8 cellular contexts compared by ENCODE assay signal in genomic region chr3:115783938-115784738, GRCh38.
DNase-seq lines count a peak whose midpoint lies in the region; ATAC-seq and TF ChIP-seq lines count a peak whose summit lies in the region.

No MANE protein-coding gene starts in this region.

- BruUV-seq in Calu3 (replicated peaks; lab: Mats Ljungman, UMichigan) = no TSS peak

- H3K27me3 Mint-ChIP-seq in Calu3 (ENCODE audit: unreplicated experiment) (no peaks in the 10 kb centered on the region), endothelial cell (ENCODE audit: unreplicated experiment) (peaks cover 4% of the 10 kb centered on the region), mesothelial cell of epicardium (ENCODE audit: low read depth) (no peaks in the 10 kb centered on the region)

- H3K36me3 ChIP-seq in HUES6 (ENCODE audit: control insufficient read depth, insufficient read depth, low read length) = no peaks in the 10 kb centered on the region

- H3K9me3 ChIP-seq in HUES6 (ENCODE audit: control insufficient read depth, insufficient read depth, low read depth, low read length) = peaks cover 3% of the 10 kb centered on the region; the same call in 1 of the 2 replicates

- intact Hi-C loops in Calu3 (cut with micrococcal nuclease; ENCODE audit: unreplicated experiment) = loop anchor here (2.0 to 10.0 kb wide), 3 partner anchors 31 to 567 kb away; no protein-coding TSS in a partner anchor

- peak overlapping the region; percentile 68 for H3K9ac ChIP-seq in HUES6 (ENCODE audit: low read length)

- H3K4me3 ChIP-seq in HUES6 (ENCODE audit: low read depth, low read length) = peak overlapping the region; percentile 80

- H3K4me3 Mint-ChIP-seq in Calu3 (ENCODE audit: low read depth, unreplicated experiment) = peak overlapping the region; percentile 86
- peak overlapping the region; percentile 90 for H3K4me3 Mint-ChIP-seq in endothelial cell (ENCODE audit: unreplicated experiment)
- H3K4me3 Mint-ChIP-seq in mesothelial cell of epicardium = peak overlapping the region; percentile 85

- DNase-seq in Calu3 = peak; percentile 97
- peak; percentile 87 for DNase-seq in NOMO-1 treated with dmso at 0.1 percent for 144 hours (lab: John Stamatoyannopoulos, UW; ENCODE audit: unreplicated experiment)
- peak; percentile 92 for DNase-seq in activated CD8-positive, alpha-beta memory T cell treated with anti-CD3 and anti-CD28 coated beads, Interleukin-2, amount 50 U/mL, for 1 hour (ENCODE audit: extremely low read depth)
- DNase-seq in endothelial cell (ENCODE audit: low spot score) = peak; percentile 95
- peak; percentile 82 to 94 for DNase-seq in mesothelial cell of epicardium (ENCODE audit: low spot score in 2 of 2, unreplicated experiment in 2 of 2)
- peak; percentile 87 for DNase-seq in stimulated activated CD8-positive, alpha-beta memory T cell treated with anti-CD3 and anti-CD28 coated beads, Interleukin-15, amount 100 ng/mL, for 4 hours (ENCODE audit: low read depth in 2 of 2)

- CTCF ChIA-PET in Calu3 (lab: Charles Lee) = interaction anchor here (0.6 to 1.9 kb wide), 9 partner anchors 9 to 566 kb away, joined by 3 to 14 read pairs (median 3); no protein-coding TSS in a partner anchor

- no peaks in the 10 kb centered on the region for H3K9me3 Mint-ChIP-seq in Calu3 (ENCODE audit: low read depth, unreplicated experiment)
- H3K9me3 Mint-ChIP-seq in endothelial cell (ENCODE audit: unreplicated experiment) = no peaks in the 10 kb centered on the region
- no peaks in the 10 kb centered on the region for H3K9me3 Mint-ChIP-seq in mesothelial cell of epicardium

- H3K4me1 ChIP-seq in HUES6 (ENCODE audit: control insufficient read depth, insufficient read depth, low read length) = peaks cover 15% of the 10 kb centered on the region

- no peaks in the 10 kb centered on the region for H3K27me3 ChIP-seq in HUES6 (ENCODE audit: control insufficient read depth, insufficient read depth, low read length)

- ATAC-seq in GM21515 (IDR thresholded peaks at IDR 0.05; ENCODE audit: unreplicated experiment) = peak; percentile 91

- peaks cover 22% of the 10 kb centered on the region for H3K36me3 Mint-ChIP-seq in Calu3 (ENCODE audit: insufficient read depth, unreplicated experiment)
- no peaks in the 10 kb centered on the region for H3K36me3 Mint-ChIP-seq in endothelial cell (ENCODE audit: low read depth, unreplicated experiment)
- no peaks in the 10 kb centered on the region for H3K36me3 Mint-ChIP-seq in mesothelial cell of epicardium

- H3K27ac ChIP-seq in HUES6 (ENCODE audit: low read depth, low read length) = peak overlapping the region; percentile 29; the same call in 1 of the 2 replicates

- TF ChIP-seq CTCF in Calu3 (IDR thresholded peaks at IDR 0.05; ENCODE audit: unreplicated experiment) (peak; percentile 93), endothelial cell (IDR thresholded peaks at IDR 0.05; ENCODE audit: unreplicated experiment) (peak; percentile 96), mesothelial cell of epicardium (IDR thresholded peaks at IDR 0.05; ENCODE audit: unreplicated experiment) (peak; percentile 98)

- peak overlapping the region; percentile 79 for H3K27ac Mint-ChIP-seq in Calu3 (ENCODE audit: unreplicated experiment)
- H3K27ac Mint-ChIP-seq in endothelial cell (ENCODE audit: unreplicated experiment) = peak overlapping the region; percentile 78
- H3K27ac Mint-ChIP-seq in mesothelial cell of epicardium = peak overlapping the region; percentile 97

- peaks cover 38% of the 10 kb centered on the region for H3K4me1 Mint-ChIP-seq in Calu3 (ENCODE audit: low read depth, unreplicated experiment)
- peaks cover 6% of the 10 kb centered on the region for H3K4me1 Mint-ChIP-seq in endothelial cell (ENCODE audit: unreplicated experiment)
- H3K4me1 Mint-ChIP-seq in mesothelial cell of epicardium = peaks cover 19% of the 10 kb centered on the region

Comparison
In these comparisons a context has a peak if more than half of its experiments do, and no peak if none do; other contexts are left out.
1. Peak in every context shown above with its lines: DNase-seq, ATAC-seq, H3K4me3 ChIP-seq and H3K27ac ChIP-seq.